ENCODE assay signal across 15 cellular contexts in the genomic region with DNA sequence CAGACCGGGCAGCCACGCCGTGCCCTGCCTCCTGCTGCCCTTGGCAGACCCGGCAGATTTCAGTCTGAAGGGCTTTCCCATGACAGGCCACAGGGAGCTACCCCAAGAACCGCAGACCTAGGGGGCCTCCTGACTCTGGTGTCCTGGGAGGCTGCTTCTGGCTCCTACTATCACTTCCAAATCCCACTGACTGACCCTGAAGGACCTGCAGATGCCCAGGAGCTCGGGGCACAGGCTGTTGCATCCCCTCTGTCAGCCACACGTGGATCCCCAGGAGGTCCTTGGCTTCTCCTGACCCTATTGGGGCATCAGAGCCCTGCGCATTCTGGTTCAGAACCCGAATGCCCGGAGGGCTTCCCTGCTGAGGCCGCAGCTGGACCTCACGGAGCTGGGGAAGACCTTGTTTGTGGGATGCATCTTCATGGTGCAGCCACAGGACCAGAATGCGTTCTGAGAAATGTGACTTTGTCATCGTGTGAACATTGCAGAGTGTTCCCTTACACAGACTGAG.
DNase-seq lines count a peak whose midpoint lies in the region; ATAC-seq and TF ChIP-seq lines count a peak whose summit lies in the region.
"Had no signal": no experiment of that assay in that cellular context is flagged by ENCODE, and none has a peak within 500 bp of the region (broad histone marks: within the 10 kb centered on the region; RNA-seq: fewer than 3 reads in every experiment).

No MANE protein-coding gene starts in this region.

- no peak overlapping the region for H3K4me2 ChIP-seq in mammary epithelial cell (ENCODE audit: insufficient read depth, low read depth, low read length)

- H3K27me3 ChIP-seq in mammary epithelial cell (ENCODE audit: insufficient read depth, low read length) = no peaks in the 10 kb centered on the region
- no peaks in the 10 kb centered on the region for H3K27me3 ChIP-seq in RWPE2 (ENCODE audit: insufficient read depth, poor library complexity, severe bottlenecking)
- H3K27me3 ChIP-seq in foreskin keratinocyte = no peaks in the 10 kb centered on the region
- no peaks in the 10 kb centered on the region for H3K27me3 ChIP-seq in Peyer's patch
- H3K27me3 ChIP-seq: BLaER1 had no signal

- TF ChIP-seq POLR2A in Peyer's patch (IDR thresholded peaks at IDR 0.05) = no peak

- peak overlapping the region; percentile 100 for H3K27ac ChIP-seq in mammary epithelial cell (ENCODE audit: insufficient read depth, low read depth, low read length)
- H3K27ac ChIP-seq in RWPE2 (ENCODE audit: poor library complexity, severe bottlenecking) = peak overlapping the region; percentile 88
- H3K27ac ChIP-seq in foreskin keratinocyte = peak overlapping the region; percentile 11
- H3K27ac ChIP-seq in Peyer's patch = no peak overlapping the region
- H3K27ac ChIP-seq: BLaER1 had no signal

- intact Hi-C loops in mammary epithelial cell (cut with micrococcal nuclease) (no loop called here), MCF 10A (cut with micrococcal nuclease) (no loop called here)

- H3K79me2 ChIP-seq in mammary epithelial cell (ENCODE audit: insufficient read depth, low read length) = no peaks in the 10 kb centered on the region

- no peak overlapping the region for H3K27ac Mint-ChIP-seq in MCF 10A (ENCODE audit: low read depth, unreplicated experiment)
- no peak overlapping the region for H3K27ac Mint-ChIP-seq in osteocyte (ENCODE audit: unreplicated experiment)
- no peak overlapping the region for H3K27ac Mint-ChIP-seq in natural killer cell treated with Interleukin-12 subunit alpha and Interleukin-12 subunit beta and Interleukin-15 and Interleukin-18, amount 100 ng/mL, for 72 hours
- H3K27ac Mint-ChIP-seq: CD4-positive, CD25-positive, alpha-beta regulatory T cell had no signal

- WGBS in mammary epithelial cell (ENCODE audit: low coverage, missing lambda C conversion rate) = 88% methylated on average over 14 of the region's 14 CpGs

- H4K20me1 ChIP-seq in mammary epithelial cell (ENCODE audit: insufficient read depth, low read length) = no peaks in the 10 kb centered on the region
- H4K20me1 ChIP-seq: BLaER1 had no signal

- H3K4me1 Mint-ChIP-seq in MCF 10A (ENCODE audit: insufficient read depth, unreplicated experiment) = peaks cover 19% of the 10 kb centered on the region
- H3K4me1 Mint-ChIP-seq in osteocyte (ENCODE audit: unreplicated experiment) = no peaks in the 10 kb centered on the region
- peaks cover 2 to 14% of the 10 kb centered on the region in 2 donors for H3K4me1 Mint-ChIP-seq in natural killer cell treated with Interleukin-12 subunit alpha and Interleukin-12 subunit beta and Interleukin-15 and Interleukin-18, amount 100 ng/mL, for 72 hours (ENCODE audit: low read depth in 2 of 2)
- H3K4me1 Mint-ChIP-seq: CD4-positive, CD25-positive, alpha-beta regulatory T cell had no signal

- dilution Hi-C loops in mammary epithelial cell (cut with HindIII; ENCODE audit: low sequenced_read_pairs) = loop anchor here (25.0 kb wide), 1 partner anchor 1348 kb away; no protein-coding TSS in a partner anchor

- H3K4me1 ChIP-seq in mammary epithelial cell (ENCODE audit: insufficient read depth, low read length) = peaks cover 34% of the 10 kb centered on the region
- H3K4me1 ChIP-seq in RWPE2 (ENCODE audit: insufficient read depth, poor library complexity, severe bottlenecking) = peaks cover 17% of the 10 kb centered on the region
- peaks cover 9% of the 10 kb centered on the region for H3K4me1 ChIP-seq in foreskin keratinocyte
- no peaks in the 10 kb centered on the region for H3K4me1 ChIP-seq in Peyer's patch

- no peak for ATAC-seq in RWPE2 (ENCODE audit: low read depth)
- no peak for ATAC-seq in foreskin keratinocyte
- no peak for ATAC-seq in natural killer cell treated with Interleukin-12 subunit alpha and Interleukin-12 subunit beta and Interleukin-15 and Interleukin-18, amount 100 ng/mL, for 72 hours
- ATAC-seq: GM12878 had no signal

- H3K27me3 Mint-ChIP-seq in MCF 10A (ENCODE audit: insufficient read depth, unreplicated experiment) = no peaks in the 10 kb centered on the region
- H3K27me3 Mint-ChIP-seq in osteocyte (ENCODE audit: unreplicated experiment) = no peaks in the 10 kb centered on the region
- peaks cover 3 to 13% of the 10 kb centered on the region in 2 donors for H3K27me3 Mint-ChIP-seq in natural killer cell treated with Interleukin-12 subunit alpha and Interleukin-12 subunit beta and Interleukin-15 and Interleukin-18, amount 100 ng/mL, for 72 hours
- H3K27me3 Mint-ChIP-seq: CD4-positive, CD25-positive, alpha-beta regulatory T cell had no signal

- POLR2A ChIA-PET in MCF 10A (lab: Yijun Ruan, JAX) = interaction anchor here (0.6 to 3.9 kb wide), 7 partner anchors 9 to 80 kb away, joined by 3 to 58 read pairs (median 12); a partner anchor contains a TSS

- in situ Hi-C loops in mammary epithelial cell (cut with MboI; ENCODE audit: low sequenced_read_pairs in 2 of 2) = no loop called here

- TF ChIP-seq CTCF in mammary epithelial cell (conservative IDR thresholded peaks at IDR 0.05 in 1 of 2, IDR thresholded peaks at IDR 0.05 in 1 of 2; ENCODE audit: extremely low read depth in 1 of 2, insufficient read depth in 1 of 2, low read depth in 1 of 2, low read length in 2 of 2) = no peak
- no peak for TF ChIP-seq CTCF in MCF 10A (IDR thresholded peaks at IDR 0.05; ENCODE audit: unreplicated experiment)
- TF ChIP-seq CTCF in RWPE2 (IDR thresholded peaks at IDR 0.05; ENCODE audit: poor library complexity, severe bottlenecking) = no peak
- no peak for TF ChIP-seq CTCF in foreskin keratinocyte (conservative IDR thresholded peaks at IDR 0.05)
- no peak for TF ChIP-seq CTCF in osteocyte (IDR thresholded peaks at IDR 0.05)
- no peak for TF ChIP-seq CTCF in Peyer's patch (IDR thresholded peaks at IDR 0.05)

- no peak overlapping the region for H2AFZ ChIP-seq in mammary epithelial cell (ENCODE audit: low read depth, low read length)

- H3K4me3 ChIP-seq in mammary epithelial cell (replicated peaks in 1 of 3; ENCODE audit: insufficient read depth in 1 of 3, low read depth in 2 of 3, low read length in 3 of 3) (no peak overlapping the region), RWPE2 (ENCODE audit: severe bottlenecking) (no peak overlapping the region), Peyer's patch (no peak overlapping the region)
- H3K4me3 ChIP-seq: BLaER1, GM12878 had no signal

- H3K9me3 Mint-ChIP-seq in MCF 10A (ENCODE audit: unreplicated experiment) (peaks cover 9% of the 10 kb centered on the region), osteocyte (ENCODE audit: unreplicated experiment) (peaks cover 5% of the 10 kb centered on the region)
- no peaks in the 10 kb centered on the region for H3K9me3 Mint-ChIP-seq in natural killer cell treated with Interleukin-12 subunit alpha and Interleukin-12 subunit beta and Interleukin-15 and Interleukin-18, amount 100 ng/mL, for 72 hours

- CTCF ChIA-PET in mammary epithelial cell (lab: Charles Lee; ENCODE audit: low non-redundant PET) (no interaction called here), MCF 10A (lab: Yijun Ruan, JAX) (interaction anchor here (1.2 to 1.3 kb wide), 2 partner anchors 9 to 78 kb away, joined by 3 to 4 read pairs; no protein-coding TSS in a partner anchor)

- H3K36me3 Mint-ChIP-seq in MCF 10A (ENCODE audit: insufficient read depth, unreplicated experiment) = peaks cover 17% of the 10 kb centered on the region
- no peaks in the 10 kb centered on the region for H3K36me3 Mint-ChIP-seq in osteocyte (ENCODE audit: unreplicated experiment)
- H3K36me3 Mint-ChIP-seq in natural killer cell treated with Interleukin-12 subunit alpha and Interleukin-12 subunit beta and Interleukin-15 and Interleukin-18, amount 100 ng/mL, for 72 hours = no peaks in the 10 kb centered on the region
- H3K36me3 Mint-ChIP-seq: CD4-positive, CD25-positive, alpha-beta regulatory T cell had no signal

- H3K36me3 ChIP-seq in mammary epithelial cell (ENCODE audit: insufficient read depth, low read length) = no peaks in the 10 kb centered on the region
- H3K36me3 ChIP-seq in RWPE2 (ENCODE audit: low read depth) = no peaks in the 10 kb centered on the region
- no peaks in the 10 kb centered on the region for H3K36me3 ChIP-seq in Peyer's patch
- H3K36me3 ChIP-seq: BLaER1 had no signal

- peaks cover 4% of the 10 kb centered on the region for H3K9me3 ChIP-seq in mammary epithelial cell (replicated peaks; ENCODE audit: insufficient read depth, low read length)
- no peaks in the 10 kb centered on the region for H3K9me3 ChIP-seq in RWPE2 (ENCODE audit: severe bottlenecking)
- no peaks in the 10 kb centered on the region for H3K9me3 ChIP-seq in Peyer's patch
- H3K9me3 ChIP-seq: BLaER1 had no signal

- H3K4me3 Mint-ChIP-seq in MCF 10A (ENCODE audit: unreplicated experiment) (no peak overlapping the region), osteocyte (ENCODE audit: unreplicated experiment) (no peak overlapping the region)
- H3K4me3 Mint-ChIP-seq in natural killer cell treated with Interleukin-12 subunit alpha and Interleukin-12 subunit beta and Interleukin-15 and Interleukin-18, amount 100 ng/mL, for 72 hours = no peak overlapping the region
- H3K4me3 Mint-ChIP-seq: CD4-positive, CD25-positive, alpha-beta regulatory T cell had no signal

- BruUV-seq in mammary epithelial cell (replicated peaks; lab: Mats Ljungman, UMichigan) (no TSS peak), MCF 10A (replicated peaks; lab: Mats Ljungman, UMichigan) (no TSS peak)

- H3K9ac ChIP-seq in mammary epithelial cell (ENCODE audit: insufficient read depth, low read length) = no peak overlapping the region
- H3K9ac ChIP-seq: BLaER1 had no signal

- no peak for DNase-seq in mammary epithelial cell
- DNase-seq in MCF 10A (ENCODE audit: unreplicated experiment) = no peak
- no peak for DNase-seq in RWPE2 (ENCODE audit: low spot score)
- no peak for DNase-seq in foreskin keratinocyte
- peak; percentile 77 for DNase-seq in osteocyte (ENCODE audit: extremely low spot score, unreplicated experiment)
- no peak for DNase-seq in natural killer cell treated with Interleukin-12 subunit alpha and Interleukin-12 subunit beta and Interleukin-15 and Interleukin-18, amount 100 ng/mL, for 72 hours (ENCODE audit: low spot score)
- no peak for DNase-seq in CD1c-positive myeloid dendritic cell (ENCODE audit: extremely low spot score)
- DNase-seq in Peyer's patch = no peak
- DNase-seq: 8988T; AML-193; CD4-positive, CD25-positive, alpha-beta regulatory T cell; DMS79; HCEC 1CT had no signal

Comparison
In these comparisons a context has a peak if more than half of its experiments do, and no peak if none do; other contexts are left out.
1. H3K27ac ChIP-seq: peak in mammary epithelial cell (single experiment), RWPE2 (single experiment) and foreskin keratinocyte (single experiment); none in Peyer's patch (0 of 4).